29 cellular contexts compared by ENCODE assay signal in genomic region chr19:15038304-15038703, GRCh38. TPM values are rescaled to one million over a fixed set of nuclear protein-coding genes. Genes with fewer than 3 reads are reported as not detected.
DNase-seq lines count a peak whose midpoint lies in the region; ATAC-seq and TF ChIP-seq lines count a peak whose summit lies in the region.
"Had no signal": no experiment of that assay in that cellular context is flagged by ENCODE, and none has a peak within 500 bp of the region (broad histone marks: within the 10 kb centered on the region; RNA-seq: fewer than 3 reads in every experiment).

No MANE protein-coding gene starts in this region.

- peak; percentile 1 for DNase-seq in LHCN-M2 (ENCODE audit: low read depth)
- no peak for DNase-seq in RWPE2 (ENCODE audit: low spot score)
- peak; percentile 7 for DNase-seq in fibroblast of mammary gland (ENCODE audit: low read depth)
- peak; percentile 1 for DNase-seq in skeletal muscle cell (ENCODE audit: low read depth)
- no peak for DNase-seq in HuH-7 (ENCODE audit: low spot score)
- no peak for DNase-seq in heart right ventricle
- DNase-seq: activated CD4-positive, alpha-beta memory T cell treated with anti-CD3 and anti-CD28 coated beads for 36 hours; aorta; CD8-positive, alpha-beta memory T cell; effector CD8-positive, alpha-beta T cell; GOT3; hypothalamus; NCI-H1417; NCI-H2081; nephron progenitor cell; OCI-M1; SIG-M5 had no signal

- ATAC-seq in RWPE2 (ENCODE audit: low read depth) = peak; percentile 58; the same call in 2 of the 3 replicates
- ATAC-seq in heart right ventricle = no peak
- no peak for ATAC-seq in HG02798 (IDR thresholded peaks at IDR 0.05; ENCODE audit: poor library complexity, unreplicated experiment)
- ATAC-seq: activated CD4-positive, CD25-positive, alpha-beta regulatory T cell treated with anti-CD3 and anti-CD28 coated beads, Interleukin-2, amount 50 U/mL, for 24 hours had no signal

- WGBS in heart right ventricle, 2 donors = 50 to 53% methylated on average over 2 of the region's 2 CpGs

- H3K27me3 ChIP-seq in RWPE2 (ENCODE audit: insufficient read depth, poor library complexity, severe bottlenecking) (no peaks in the 10 kb centered on the region), heart right ventricle (peaks cover 0 to 56% (median 24%) of the 10 kb centered on the region in 7 donors)

- no peaks in the 10 kb centered on the region for H3K9me3 ChIP-seq in RWPE2 (ENCODE audit: severe bottlenecking)
- H3K9me3 ChIP-seq in heart right ventricle = no peaks in the 10 kb centered on the region

- H3K36me3 ChIP-seq in RWPE2 (ENCODE audit: low read depth) = no peaks in the 10 kb centered on the region
- H3K36me3 ChIP-seq in heart right ventricle = no peaks in the 10 kb centered on the region

- H3K4me3 ChIP-seq in RWPE2 (ENCODE audit: severe bottlenecking) (no peak overlapping the region), fibroblast of mammary gland (ENCODE audit: control insufficient read depth, low read depth, low read length) (no peak overlapping the region), skeletal muscle cell (ENCODE audit: low read depth, low read length) (no peak overlapping the region), heart right ventricle (no peak overlapping the region)

- intact Hi-C loops in heart right ventricle (cut with DNase I) = no loop called here

- TF ChIP-seq CTCF in RWPE2 (IDR thresholded peaks at IDR 0.05; ENCODE audit: poor library complexity, severe bottlenecking) (no peak), fibroblast of mammary gland (conservative IDR thresholded peaks at IDR 0.05; ENCODE audit: control insufficient read depth, insufficient read depth, low read depth, low read length) (no peak), heart right ventricle (IDR thresholded peaks at IDR 0.05) (no peak)

- peaks cover 12% of the 10 kb centered on the region for H3K4me1 ChIP-seq in RWPE2 (ENCODE audit: insufficient read depth, poor library complexity, severe bottlenecking)
- H3K4me1 ChIP-seq in heart right ventricle = no peaks in the 10 kb centered on the region

- H3K27ac ChIP-seq in RWPE2 (ENCODE audit: poor library complexity, severe bottlenecking) = no peak overlapping the region
- H3K27ac ChIP-seq in heart right ventricle = no peak overlapping the region

RNA-seq across cellular contexts. Expression of gene CASP14, which starts 11.0 kb away (rescaled TPM):
- total RNA-seq in LHCN-M2 (2014; rRNA removed) (not detected in 2 replicates), heart right ventricle (not detected)
- not detected for polyA plus RNA-seq in LHCN-M2 (2012)
- not detected for polyA plus RNA-seq in heart right ventricle
- total RNA-seq: activated CD4-positive, alpha-beta memory T cell treated with anti-CD3 and anti-CD28 coated beads for 36 hours; aorta; CD8-positive, alpha-beta memory T cell; cerebellum; frontal cortex; M059J; mononuclear cell; NCI-H460; progenitor cell of endocrine pancreas; skeletal muscle tissue had no signal
- polyA plus RNA-seq: aorta; CD8-positive, alpha-beta memory T cell; IgD-negative memory B cell had no signal

RNA-seq across cellular contexts. Expression of gene OR1I1, which starts 43.7 kb away (rescaled TPM):
- not detected in 2 replicates for total RNA-seq in LHCN-M2 (2014; rRNA removed)
- not detected for polyA plus RNA-seq in LHCN-M2 (2012)
- total RNA-seq in heart right ventricle = not detected
- polyA plus RNA-seq in heart right ventricle = not detected
- total RNA-seq: activated CD4-positive, alpha-beta memory T cell treated with anti-CD3 and anti-CD28 coated beads for 36 hours; aorta; CD8-positive, alpha-beta memory T cell; cerebellum; lower leg skin; M059J; mononuclear cell; NCI-H460; progenitor cell of endocrine pancreas; skeletal muscle tissue had no signal
- polyA plus RNA-seq: CD8-positive, alpha-beta memory T cell; esophagus; IgD-negative memory B cell had no signal

RNA-seq across cellular contexts. Expression of gene SLC1A6, which starts 58.6 kb away (rescaled TPM):
- total RNA-seq in LHCN-M2 (2014; rRNA removed) = not detected in 2 replicates
- polyA plus RNA-seq in LHCN-M2 (2012) = not detected
- not detected for total RNA-seq in heart right ventricle
- polyA plus RNA-seq in heart right ventricle = not detected
- total RNA-seq: activated CD4-positive, alpha-beta memory T cell treated with anti-CD3 and anti-CD28 coated beads for 36 hours; aorta; CD8-positive, alpha-beta memory T cell; M059J; NCI-H460 had no signal
- polyA plus RNA-seq: CD8-positive, alpha-beta memory T cell; IgD-negative memory B cell had no signal

Comparison
In these comparisons a context has a peak if more than half of its experiments do, and no peak if none do; other contexts are left out.
1. DNase-seq: peak in LHCN-M2 (single experiment), fibroblast of mammary gland (single experiment) and skeletal muscle cell (single experiment); none in RWPE2 (single experiment), HuH-7 (single experiment) and heart right ventricle (0 of 2).